8 cellular contexts compared by ENCODE assay signal in the genomic region with DNA sequence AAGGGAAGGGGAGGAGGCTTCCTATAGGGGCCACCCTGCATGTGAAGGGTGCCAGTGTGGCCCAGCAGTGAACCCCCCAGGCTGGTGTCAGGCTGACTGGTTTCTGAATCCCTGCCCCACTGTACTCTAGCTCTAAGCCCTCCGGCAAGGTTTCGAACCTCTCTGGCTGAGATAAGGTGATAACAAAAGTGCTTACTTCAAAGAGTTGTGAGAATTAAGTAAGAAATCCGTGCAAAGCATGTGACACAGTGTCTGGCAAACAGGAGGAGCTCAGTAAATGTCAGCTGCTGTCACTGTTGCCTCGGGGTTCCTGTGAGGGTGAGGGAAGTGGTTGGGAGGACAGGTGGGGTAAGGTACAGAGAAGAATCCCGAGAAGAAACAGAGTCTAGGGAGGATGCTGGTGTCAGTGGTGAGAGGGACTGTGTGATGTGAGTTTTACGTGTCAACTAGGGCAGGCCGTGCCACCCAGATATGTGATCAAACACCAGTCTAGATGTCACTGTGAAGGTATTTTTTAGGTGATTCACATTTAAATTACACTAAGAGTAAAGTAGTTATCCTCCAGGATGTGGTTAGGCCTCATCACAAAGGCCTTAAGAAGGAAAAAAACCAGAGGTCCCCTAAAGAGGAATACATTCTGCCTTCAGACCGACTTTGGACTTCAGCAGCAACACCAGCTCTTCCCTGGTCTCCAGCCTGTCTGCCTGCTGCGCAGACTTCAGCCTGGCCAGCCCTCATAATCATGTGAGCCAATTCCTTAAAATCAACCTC.
DNase-seq lines count a peak whose midpoint lies in the region; ATAC-seq, FAIRE-seq and TF ChIP-seq lines count a peak whose summit lies in the region.
"Had no signal": no experiment of that assay in that cellular context is flagged by ENCODE, and none has a peak within 500 bp of the region (broad histone marks: within the 10 kb centered on the region; RNA-seq: fewer than 3 reads in every experiment).

No MANE protein-coding gene starts in this region.

- H3K36me3 ChIP-seq in upper lobe of left lung, result no peaks in the 10 kb centered on the region

- peak overlapping the region; percentile 91 for H3K27ac Mint-ChIP-seq in T-helper 2 cell treated with Interferon-gamma antibody and Interleukin-4, amounts not matched to agents 5 μg/mL and 100 μg/mL, for 36 hours
- peak overlapping the region; percentile 69 for H3K27ac Mint-ChIP-seq in nephron progenitor cell

- H3K27ac ChIP-seq in upper lobe of left lung, result no peak overlapping the region

- H3K4me1 ChIP-seq in upper lobe of left lung, result no peaks in the 10 kb centered on the region

- H3K36me3 Mint-ChIP-seq in T-helper 2 cell treated with Interferon-gamma antibody and Interleukin-4, amounts not matched to agents 5 μg/mL and 100 μg/mL, for 36 hours (ENCODE audit: low read depth), result no peaks in the 10 kb centered on the region
- no peaks in the 10 kb centered on the region for H3K36me3 Mint-ChIP-seq in nephron progenitor cell (ENCODE audit: low read depth)

- no peak for TF ChIP-seq POLR2A in upper lobe of left lung (IDR thresholded peaks at IDR 0.05)
- TF ChIP-seq POLR2A in H54 (IDR thresholded peaks at IDR 0.05; ENCODE audit: low read depth, low read length), result no peak

- H3K9me3 Mint-ChIP-seq in T-helper 2 cell treated with Interferon-gamma antibody and Interleukin-4, amounts not matched to agents 5 μg/mL and 100 μg/mL, for 36 hours, result no peaks in the 10 kb centered on the region
- H3K9me3 Mint-ChIP-seq in nephron progenitor cell, result no peaks in the 10 kb centered on the region

- no peaks in the 10 kb centered on the region for H3K9me3 ChIP-seq in upper lobe of left lung

- H3K4me3 Mint-ChIP-seq in T-helper 2 cell treated with Interferon-gamma antibody and Interleukin-4, amounts not matched to agents 5 μg/mL and 100 μg/mL, for 36 hours, result peak overlapping the region; percentile 60
- no peak overlapping the region for H3K4me3 Mint-ChIP-seq in nephron progenitor cell

- ATAC-seq in upper lobe of left lung (ENCODE audit: low FRiP score in 2 of 2) (peak; percentile 21 to 51), GM18511 (IDR thresholded peaks at IDR 0.05; ENCODE audit: unreplicated experiment) (no peak)

- peaks cover 27% of the 10 kb centered on the region for H3K4me1 Mint-ChIP-seq in T-helper 2 cell treated with Interferon-gamma antibody and Interleukin-4, amounts not matched to agents 5 μg/mL and 100 μg/mL, for 36 hours (ENCODE audit: low read depth)
- no peaks in the 10 kb centered on the region for H3K4me1 Mint-ChIP-seq in nephron progenitor cell

- no peak for FAIRE-seq in H54 (lab: Jason Lieb, UNC)
- FAIRE-seq: islet of Langerhans had no signal

- TF ChIP-seq CTCF in nephron progenitor cell (IDR thresholded peaks at IDR 0.05) (no peak), upper lobe of left lung (IDR thresholded peaks at IDR 0.05) (no peak)

- peak; percentile 64 for DNase-seq in T-helper 2 cell treated with Interferon-gamma antibody and Interleukin-4, amounts not matched to agents 5 μg/mL and 100 μg/mL, for 36 hours (ENCODE audit: low spot score)
- peak; percentile 33 for DNase-seq in activated naive CD4-positive, alpha-beta T cell treated with anti-CD3 and anti-CD28 coated beads, Interleukin-2, amount 50 U/mL, for 16 hours
- DNase-seq in nephron progenitor cell (no peak), upper lobe of left lung (no peak), H54 (ENCODE audit: insufficient read length, low spot score) (no peak), iPS-NIHi11 (ENCODE audit: low spot score) (no peak)

- WGBS in upper lobe of left lung, 2 donors, result 65 to 70% methylated on average over 9 of the region's 9 CpGs

- no peaks in the 10 kb centered on the region for H3K27me3 ChIP-seq in upper lobe of left lung

- no peaks in the 10 kb centered on the region for H3K27me3 Mint-ChIP-seq in T-helper 2 cell treated with Interferon-gamma antibody and Interleukin-4, amounts not matched to agents 5 μg/mL and 100 μg/mL, for 36 hours (ENCODE audit: low read depth)
- H3K27me3 Mint-ChIP-seq in nephron progenitor cell (ENCODE audit: low read depth, poor library complexity), result no peaks in the 10 kb centered on the region

- TF ChIP-seq EP300 in upper lobe of left lung (IDR thresholded peaks at IDR 0.05), result no peak

- H3K4me3 ChIP-seq in upper lobe of left lung, result no peak overlapping the region

Comparison
In these comparisons a context has a peak if more than half of its experiments do, and no peak if none do; other contexts are left out.
1. DNase-seq: peak in T-helper 2 cell treated with Interferon-gamma antibody and Interleukin-4, amounts not matched to agents 5 μg/mL and 100 μg/mL, for 36 hours (single experiment) and activated naive CD4-positive, alpha-beta T cell treated with anti-CD3 and anti-CD28 coated beads, Interleukin-2, amount 50 U/mL, for 16 hours (single experiment); none in nephron progenitor cell (single experiment), upper lobe of left lung (0 of 2), H54 (single experiment) and iPS-NIHi11 (single experiment).